Comparison of ENCODE assay signal across 1 cellular context in genomic region chr2:219500135-219500534, GRCh38.
TF ChIP-seq lines count a peak whose summit lies in the region.

No MANE protein-coding gene starts in this region.

TF ChIP-seq in H1, 55 proteins besides CTCF, POLR2A, EP300 and RAD21:
- TF ChIP-seq TAF7 (optimal IDR thresholded peaks at IDR 0.05; ENCODE audit: borderline replicate concordance, low read depth, low read length) (no peak), TEAD4 (IDR thresholded peaks at IDR 0.05; ENCODE audit: low read depth, low read length) (peak; percentile 43; the same call in 1 of the 2 replicates), HDAC2 (IDR thresholded peaks at IDR 0.05; ENCODE audit: borderline replicate concordance in 1 of 2, low read depth in 2 of 2, low read length in 2 of 2) (no peak), JUN (IDR thresholded peaks at IDR 0.05; ENCODE audit: low read depth, low read length) (no peak), KDM1A (IDR thresholded peaks at IDR 0.05; ENCODE audit: borderline replicate concordance, low read length) (no peak), EZH2 (IDR thresholded peaks at IDR 0.05; ENCODE audit: low read depth, low read length, severe bottlenecking) (peak; percentile 12), BRCA1 (IDR thresholded peaks at IDR 0.05; ENCODE audit: low read depth, low read length) (no peak), ATF2 (IDR thresholded peaks at IDR 0.05; ENCODE audit: low read length) (no peak), MAX (IDR thresholded peaks at IDR 0.05) (no peak)
TF ChIP-seq in H1: peak in this region for 2.
